Comparison of ENCODE assay signal across 10 cellular contexts in genomic region chr2:235940330-235940729, GRCh38.
DNase-seq lines count a peak whose midpoint lies in the region; ATAC-seq lines count a peak whose summit lies in the region.
"Had no signal": no experiment of that assay in that cellular context is flagged by ENCODE, and none has a peak within 500 bp of the region (broad histone marks: within the 10 kb centered on the region; RNA-seq: fewer than 3 reads in every experiment).

No MANE protein-coding gene starts in this region.

- DNase-seq in A172 (ENCODE audit: low spot score) (peak; percentile 98), NCI-H2227 (lab: John Stamatoyannopoulos, UW; ENCODE audit: unreplicated experiment) (peak; percentile 6), lung microvascular endothelial cell (ENCODE audit: low read depth in 2 of 2) (peak; percentile 85 to 92), HUDEP-2 (lab: John Stamatoyannopoulos, UW; ENCODE audit: unreplicated experiment in 76 of 76) (no peak)
- no peak for DNase-seq in activated T-cell treated with anti-CD3 and anti-CD28 coated beads, Interleukin-2, amount 50 U/mL, for 72 hours
- no peak for DNase-seq in activated CD4-positive, alpha-beta T cell treated with anti-CD3 and anti-CD28 coated beads for 36 hours
- DNase-seq: gastrocnemius medialis had no signal

- intact Hi-C loops in activated CD4-positive, alpha-beta T cell treated with anti-CD3 and anti-CD28 coated beads for 36 hours (cut with DNase I, micrococcal nuclease): no loop called here

- H3K36me3 Mint-ChIP-seq in activated T-cell treated with anti-CD3 and anti-CD28 coated beads, Interleukin-2, amount 50 U/mL, for 72 hours (ENCODE audit: insufficient read depth in 2 of 2): peaks cover 0 to 5% of the 10 kb centered on the region in 2 donors
- H3K36me3 Mint-ChIP-seq in activated CD4-positive, alpha-beta T cell treated with anti-CD3 and anti-CD28 coated beads for 36 hours (ENCODE audit: low read depth): no peaks in the 10 kb centered on the region

- CTCF ChIA-PET in activated CD4-positive, alpha-beta T cell treated with anti-CD3 and anti-CD28 coated beads for 36 hours (lab: Charles Lee): no interaction called here

- H3K4me1 Mint-ChIP-seq in activated T-cell treated with anti-CD3 and anti-CD28 coated beads, Interleukin-2, amount 50 U/mL, for 72 hours (ENCODE audit: low read depth): no peaks in the 10 kb centered on the region
- no peaks in the 10 kb centered on the region for H3K4me1 Mint-ChIP-seq in activated CD4-positive, alpha-beta T cell treated with anti-CD3 and anti-CD28 coated beads for 36 hours

- H3K4me3 Mint-ChIP-seq in activated T-cell treated with anti-CD3 and anti-CD28 coated beads, Interleukin-2, amount 50 U/mL, for 72 hours: no peak overlapping the region
- H3K4me3 Mint-ChIP-seq in activated CD4-positive, alpha-beta T cell treated with anti-CD3 and anti-CD28 coated beads for 36 hours: no peak overlapping the region

- peaks cover 24% of the 10 kb centered on the region for H3K27me3 Mint-ChIP-seq in activated T-cell treated with anti-CD3 and anti-CD28 coated beads, Interleukin-2, amount 50 U/mL, for 72 hours (ENCODE audit: low read depth)
- peaks cover 23% of the 10 kb centered on the region for H3K27me3 Mint-ChIP-seq in activated CD4-positive, alpha-beta T cell treated with anti-CD3 and anti-CD28 coated beads for 36 hours

- H3K27ac Mint-ChIP-seq in activated T-cell treated with anti-CD3 and anti-CD28 coated beads, Interleukin-2, amount 50 U/mL, for 72 hours: no peak overlapping the region
- no peak overlapping the region for H3K27ac Mint-ChIP-seq in activated CD4-positive, alpha-beta T cell treated with anti-CD3 and anti-CD28 coated beads for 36 hours

- H3K9me3 Mint-ChIP-seq in activated T-cell treated with anti-CD3 and anti-CD28 coated beads, Interleukin-2, amount 50 U/mL, for 72 hours: peaks cover 0 to 8% of the 10 kb centered on the region in 2 donors
- no peaks in the 10 kb centered on the region for H3K9me3 Mint-ChIP-seq in activated CD4-positive, alpha-beta T cell treated with anti-CD3 and anti-CD28 coated beads for 36 hours (ENCODE audit: low read depth)

- H3K27ac ChIP-seq in cingulate gyrus (ENCODE audit: low read depth, low read length): peak overlapping the region; percentile 22
- H3K27ac ChIP-seq: gastrocnemius medialis, skin epidermis had no signal

- POLR2A ChIA-PET in activated CD4-positive, alpha-beta T cell treated with anti-CD3 and anti-CD28 coated beads for 36 hours (lab: Charles Lee): interaction anchor here (0.7 kb wide), 1 partner anchor 15 kb away, joined by 5 read pairs; no protein-coding TSS in a partner anchor

- no peak for ATAC-seq in activated T-cell treated with anti-CD3 and anti-CD28 coated beads, Interleukin-2, amount 50 U/mL, for 72 hours (replicated peaks in 1 of 2)
- ATAC-seq in HG02870 (IDR thresholded peaks at IDR 0.05; ENCODE audit: unreplicated experiment): no peak
- ATAC-seq in activated CD4-positive, alpha-beta T cell treated with anti-CD3 and anti-CD28 coated beads for 36 hours: no peak

Comparison
In these comparisons a context has a peak if more than half of its experiments do, and no peak if none do; other contexts are left out.
1. DNase-seq: peak in A172 (single experiment), NCI-H2227 (single experiment) and lung microvascular endothelial cell (2 of 2); none in activated T-cell treated with anti-CD3 and anti-CD28 coated beads, Interleukin-2, amount 50 U/mL, for 72 hours (0 of 2), HUDEP-2 (0 of 76) and activated CD4-positive, alpha-beta T cell treated with anti-CD3 and anti-CD28 coated beads for 36 hours (single experiment).